ENCODE assay signal across 1 cellular context in the genomic region with DNA sequence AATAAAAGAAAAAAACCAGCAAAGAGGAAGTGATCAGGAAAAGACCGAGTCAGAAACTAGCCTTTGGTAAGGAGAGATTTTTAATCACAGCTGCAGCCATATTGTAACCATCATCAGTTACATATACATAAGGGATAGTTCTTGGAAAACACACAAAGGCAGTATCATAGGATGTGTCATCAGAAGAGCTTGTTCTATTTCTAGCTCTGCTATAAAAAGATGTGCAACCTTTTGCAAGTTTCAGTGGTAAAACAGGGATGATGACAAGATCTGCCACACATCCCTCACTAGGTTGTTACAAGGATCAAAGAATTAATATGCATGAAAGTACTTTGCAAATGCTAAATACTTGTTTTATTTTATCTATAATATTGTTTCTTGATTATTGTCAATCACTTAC.
TF ChIP-seq lines count a peak whose summit lies in the region.

No MANE protein-coding gene starts in this region.

TF ChIP-seq in IMR-90, 13 proteins besides CTCF, POLR2A, EP300 and RAD21 (continued from another document):
- TF ChIP-seq, protein P1, sequence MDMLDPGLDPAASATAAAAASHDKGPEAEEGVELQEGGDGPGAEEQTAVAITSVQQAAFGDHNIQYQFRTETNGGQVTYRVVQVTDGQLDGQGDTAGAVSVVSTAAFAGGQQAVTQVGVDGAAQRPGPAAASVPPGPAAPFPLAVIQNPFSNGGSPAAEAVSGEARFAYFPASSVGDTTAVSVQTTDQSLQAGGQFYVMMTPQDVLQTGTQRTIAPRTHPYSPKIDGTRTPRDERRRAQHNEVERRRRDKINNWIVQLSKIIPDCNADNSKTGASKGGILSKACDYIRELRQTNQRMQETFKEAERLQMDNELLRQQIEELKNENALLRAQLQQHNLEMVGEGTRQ (IDR thresholded peaks at IDR 0.05; ENCODE audit: low read depth, low read length) = no peak
- TF ChIP-seq SMC3 (IDR thresholded peaks at IDR 0.05; ENCODE audit: low read depth, low read length) (no peak), MXI1 (IDR thresholded peaks at IDR 0.05; ENCODE audit: borderline replicate concordance, low read depth, low read length) (no peak), RCOR1 (IDR thresholded peaks at IDR 0.05; ENCODE audit: insufficient replicate concordance, low read length) (no peak), NFE2L2 (IDR thresholded peaks at IDR 0.05; ENCODE audit: low read depth, low read length) (no peak), MAFK (IDR thresholded peaks at IDR 0.05; ENCODE audit: low read depth, low read length) (no peak), BHLHE40 (IDR thresholded peaks at IDR 0.05; ENCODE audit: low read depth, low read length) (no peak), RFX5 (IDR thresholded peaks at IDR 0.05; ENCODE audit: low read depth, low read length) (no peak), MAZ (IDR thresholded peaks at IDR 0.05; ENCODE audit: borderline replicate concordance, low read depth, low read length) (no peak)
